32 cellular contexts compared by ENCODE assay signal in genomic region chr11:65680192-65680743, GRCh38.
"Had no signal": no experiment of that assay in that cellular context is flagged by ENCODE, and none has a peak within 500 bp of the region (broad histone marks: within the 10 kb centered on the region; RNA-seq: fewer than 3 reads in every experiment).

No MANE protein-coding gene starts in this region.

- H3K4me3 Mint-ChIP-seq: activated CD4-positive, alpha-beta memory T cell treated with anti-CD3 and anti-CD28 coated beads for 36 hours; activated CD4-positive, alpha-beta T cell treated with anti-CD3 and anti-CD28 coated beads for 36 hours; activated CD4-positive, alpha-beta T cell treated with anti-CD3 and anti-CD28 coated beads, Interleukin-2, amount 10 ng/mL, durations not matched to agents 24 days and 14 days; activated CD8-positive, alpha-beta memory T cell treated with anti-CD3 and anti-CD28 coated beads, Interleukin-2, amount 10 ng/mL, durations not matched to agents 7 days and 5 days; activated CD8-positive, alpha-beta T cell treated with anti-CD3 and anti-CD28 coated beads, Interleukin-2, amount 10 ng/mL, durations not matched to agents 7 days and 5 days; activated naive CD4-positive, alpha-beta T cell treated with anti-CD3 and anti-CD28 coated beads for 36 hours; activated naive CD8-positive, alpha-beta T cell treated with anti-CD3 and anti-CD28 coated beads, Interleukin-2, amount 10 ng/mL, durations not matched to agents 7 days and 5 days; activated T-helper 1 cell treated with anti-CD3 and anti-CD28 coated beads, Interleukin-12 subunit alpha, Interleukin-12 subunit beta, Interleukin-2, Interleukin-4 antibody, amounts not matched to agents 30 ng/mL and 10 ng/mL and 1 ng/mL, durations not matched to agents 14 hours and 24 hours and 36 hours; brain; dendritic cell treated with granulocyte-macrophage colony-stimulating factor and Interleukin-4, amounts not matched to agents 40 ng/mL and 50 ng/mL, for 4 days; endodermal cell had no signal

- H3K27me3 ChIP-seq: ascending aorta, breast epithelium, cardiac muscle cell had no signal

- H3K27ac ChIP-seq: ascending aorta, breast epithelium, cardiac muscle cell, coronary artery, dorsolateral prefrontal cortex had no signal

- H3K36me3 Mint-ChIP-seq: activated CD4-positive, alpha-beta memory T cell treated with anti-CD3 and anti-CD28 coated beads for 36 hours; activated naive CD4-positive, alpha-beta T cell treated with anti-CD3 and anti-CD28 coated beads, Interleukin-2, amount 50 U/mL, for 72 hours; activated naive CD8-positive, alpha-beta T cell treated with anti-CD3 and anti-CD28 coated beads, Interleukin-2, amount 10 ng/mL, durations not matched to agents 7 days and 5 days; brain had no signal

- H3K4me3 ChIP-seq: ascending aorta, breast epithelium, cardiac muscle cell, coronary artery, dorsolateral prefrontal cortex had no signal

- H3K27me3 Mint-ChIP-seq: dendritic cell treated with granulocyte-macrophage colony-stimulating factor and Interleukin-4, amounts not matched to agents 40 ng/mL and 50 ng/mL, for 4 days had no signal

- H3K9me3 ChIP-seq: ascending aorta, breast epithelium had no signal

- H3K4me1 Mint-ChIP-seq: activated CD4-positive, alpha-beta T cell treated with anti-CD3 and anti-CD28 coated beads for 36 hours; activated CD4-positive, alpha-beta T cell treated with anti-CD3 and anti-CD28 coated beads, Interleukin-2, amount 10 ng/mL, durations not matched to agents 24 days and 14 days; brain; endodermal cell had no signal

- DNase-seq: activated CD4-positive, alpha-beta memory T cell treated with anti-CD3 and anti-CD28 coated beads for 36 hours; activated CD4-positive, alpha-beta T cell treated with anti-CD3 and anti-CD28 coated beads for 36 hours; activated CD4-positive, alpha-beta T cell treated with anti-CD3 and anti-CD28 coated beads, Interleukin-2, amount 10 ng/mL, durations not matched to agents 24 days and 14 days; activated CD4-positive, CD25-positive, alpha-beta regulatory T cell; activated CD4-positive, CD25-positive, alpha-beta regulatory T cell treated with anti-CD3 and anti-CD28 coated beads, Interleukin-2, amount 50 U/mL, for 72 hours; activated CD8-positive, alpha-beta memory T cell treated with anti-CD3 and anti-CD28 coated beads, Interleukin-2, amount 10 ng/mL, durations not matched to agents 7 days and 5 days; activated CD8-positive, alpha-beta memory T cell treated with anti-CD3 and anti-CD28 coated beads, Interleukin-2, amount 50 U/mL, for 4 hours; activated CD8-positive, alpha-beta T cell treated with anti-CD3 and anti-CD28 coated beads, Interleukin-2, amount 10 ng/mL, durations not matched to agents 7 days and 5 days; activated effector memory CD4-positive, alpha-beta T cell treated with anti-CD3 and anti-CD28 coated beads, Interleukin-2, amount 50 U/mL, for 16 hours; activated naive CD4-positive, alpha-beta T cell treated with anti-CD3 and anti-CD28 coated beads for 36 hours; activated naive CD8-positive, alpha-beta T cell treated with anti-CD3 and anti-CD28 coated beads, Interleukin-2, amount 10 ng/mL, durations not matched to agents 7 days and 5 days; activated T-cell treated with anti-CD3 and anti-CD28 coated beads, Interleukin-2, amount 50 U/mL, for 1 hour; activated T-cell treated with anti-CD3 and anti-CD28 coated beads, Interleukin-2, amount 50 U/mL, for 48 hours; central memory CD4-positive, alpha-beta T cell; cerebellar nuclear complex; dorsolateral prefrontal cortex; effector memory CD4-positive, alpha-beta T cell; endodermal cell; foreskin fibroblast; head of caudate nucleus; T-helper 2 cell had no signal

- H3K9me3 Mint-ChIP-seq: activated CD4-positive, alpha-beta memory T cell treated with anti-CD3 and anti-CD28 coated beads for 36 hours; activated CD4-positive, alpha-beta T cell treated with anti-CD3 and anti-CD28 coated beads, Interleukin-2, amount 10 ng/mL, durations not matched to agents 24 days and 14 days; activated naive CD4-positive, alpha-beta T cell treated with anti-CD3 and anti-CD28 coated beads for 36 hours; activated naive CD4-positive, alpha-beta T cell treated with anti-CD3 and anti-CD28 coated beads, Interleukin-2, amount 50 U/mL, for 72 hours; activated naive CD8-positive, alpha-beta T cell treated with anti-CD3 and anti-CD28 coated beads, Interleukin-2, amount 10 ng/mL, durations not matched to agents 7 days and 5 days; activated T-helper 1 cell treated with anti-CD3 and anti-CD28 coated beads, Interleukin-12 subunit alpha, Interleukin-12 subunit beta, Interleukin-2, Interleukin-4 antibody, amounts not matched to agents 30 ng/mL and 10 ng/mL and 1 ng/mL, durations not matched to agents 14 hours and 24 hours and 36 hours; activated T-helper 2 cell treated with anti-CD3 and anti-CD28 coated beads, Interferon-gamma antibody, Interleukin-2, Interleukin-4, amounts not matched to agents 10 μg/mL and 5 μg/mL and 100 μg/mL, durations not matched to agents 14 hours and 24 hours and 36 hours; dendritic cell treated with granulocyte-macrophage colony-stimulating factor and Interleukin-4, amounts not matched to agents 40 ng/mL and 50 ng/mL, for 4 days; endodermal cell had no signal

- H3K36me3 ChIP-seq: ascending aorta, breast epithelium, cardiac muscle cell had no signal

- H3K4me1 ChIP-seq: ascending aorta, breast epithelium had no signal

- FAIRE-seq: frontal cortex had no signal

- H3K27ac Mint-ChIP-seq: activated CD4-positive, alpha-beta memory T cell treated with anti-CD3 and anti-CD28 coated beads for 36 hours; activated CD4-positive, alpha-beta T cell treated with anti-CD3 and anti-CD28 coated beads for 36 hours; activated CD4-positive, alpha-beta T cell treated with anti-CD3 and anti-CD28 coated beads, Interleukin-2, amount 10 ng/mL, durations not matched to agents 24 days and 14 days; activated CD8-positive, alpha-beta memory T cell treated with anti-CD3 and anti-CD28 coated beads, Interleukin-2, amount 10 ng/mL, durations not matched to agents 7 days and 5 days; activated CD8-positive, alpha-beta T cell treated with anti-CD3 and anti-CD28 coated beads, Interleukin-2, amount 10 ng/mL, durations not matched to agents 7 days and 5 days; activated naive CD4-positive, alpha-beta T cell treated with anti-CD3 and anti-CD28 coated beads for 36 hours; activated naive CD4-positive, alpha-beta T cell treated with anti-CD3 and anti-CD28 coated beads, Interleukin-2, amount 50 U/mL, for 72 hours; activated naive CD8-positive, alpha-beta T cell treated with anti-CD3 and anti-CD28 coated beads, Interleukin-2, amount 10 ng/mL, durations not matched to agents 7 days and 5 days; activated T-helper 1 cell treated with anti-CD3 and anti-CD28 coated beads, Interleukin-12 subunit alpha, Interleukin-12 subunit beta, Interleukin-2, Interleukin-4 antibody, amounts not matched to agents 30 ng/mL and 10 ng/mL and 1 ng/mL, durations not matched to agents 14 hours and 24 hours and 36 hours; activated T-helper 2 cell treated with anti-CD3 and anti-CD28 coated beads, Interferon-gamma antibody, Interleukin-2, Interleukin-4, amounts not matched to agents 10 μg/mL and 5 μg/mL and 100 μg/mL, durations not matched to agents 14 hours and 24 hours and 36 hours; brain; dendritic cell treated with granulocyte-macrophage colony-stimulating factor and Interleukin-4, amounts not matched to agents 40 ng/mL and 50 ng/mL, for 4 days; endodermal cell had no signal

- ATAC-seq: activated CD4-positive, alpha-beta T cell treated with anti-CD3 and anti-CD28 coated beads for 36 hours; activated CD8-positive, alpha-beta memory T cell treated with anti-CD3 and anti-CD28 coated beads, Interleukin-2, amount 10 ng/mL, durations not matched to agents 7 days and 5 days; activated CD8-positive, alpha-beta T cell treated with anti-CD3 and anti-CD28 coated beads, Interleukin-2, amount 10 ng/mL, durations not matched to agents 7 days and 5 days; activated naive CD4-positive, alpha-beta T cell treated with anti-CD3 and anti-CD28 coated beads, Interleukin-2, amount 50 U/mL, for 72 hours; esophagus mucosa had no signal
